In genomic region chr5:119873611-119874010, GRCh38 we compare ENCODE assay signal across 33 cellular contexts.
"Had no signal": no experiment of that assay in that cellular context is flagged by ENCODE, and none has a peak within 500 bp of the region (broad histone marks: within the 10 kb centered on the region; RNA-seq: fewer than 3 reads in every experiment).

No MANE protein-coding gene starts in this region.

- H3K27ac ChIP-seq: adrenal gland, body of pancreas, cardiac muscle cell, colonic mucosa, epithelial cell of prostate, esophagus squamous epithelium, gastroesophageal sphincter, heart right ventricle, WERI-Rb-1 had no signal

- DNase-seq: activated B cell treated with CpG ODN at 0.5 μM for 24 hours; activated CD4-positive, alpha-beta T cell treated with anti-CD3 and anti-CD28 coated beads for 48 hours; activated CD4-positive, alpha-beta T cell treated with anti-CD3 and anti-CD28 coated beads, Interleukin-2, amount 50 U/mL, for 1 hour; activated CD4-positive, alpha-beta T cell treated with anti-CD3 and anti-CD28 coated beads, Interleukin-2, amount 50 U/mL, for 48 hours; activated CD8-positive, alpha-beta memory T cell treated with anti-CD3 and anti-CD28 coated beads for 24 hours; activated CD8-positive, alpha-beta T cell treated with anti-CD3 and anti-CD28 coated beads for 36 hours; activated effector memory CD4-positive, alpha-beta T cell treated with Interleukin-2 at 50 U/mL for 16 hours; activated gamma-delta T cell treated with Interleukin-2 at 50 U/mL for 16 hours; activated naive CD4-positive, alpha-beta T cell treated with Interleukin-2 at 50 U/mL for 16 hours; activated naive CD8-positive, alpha-beta T cell treated with anti-CD3 and anti-CD28 coated beads for 36 hours; activated naive CD8-positive, alpha-beta T cell treated with anti-CD3 and anti-CD28 coated beads, Interleukin-2, amount 50 U/mL, for 24 hours; activated T-cell treated with anti-CD3 and anti-CD28 coated beads, Interleukin-2, amount 50 U/mL, for 4 hours; adrenal gland; amygdala; aorta; body of pancreas; central memory CD4-positive, alpha-beta T cell; cerebellar nuclear complex; colonic mucosa; effector CD8-positive, alpha-beta T cell; esophagus squamous epithelium; foreskin melanocyte; heart right ventricle; T-helper 17 cell; T1000; WERI-Rb-1 had no signal

- H3K36me3 ChIP-seq: adrenal gland, cardiac muscle cell, colonic mucosa, esophagus squamous epithelium, gastroesophageal sphincter, heart right ventricle, WERI-Rb-1 had no signal

- H3K9me3 ChIP-seq: adrenal gland, body of pancreas, colonic mucosa, esophagus squamous epithelium, gastroesophageal sphincter, heart right ventricle had no signal

- FAIRE-seq: endometrium, endothelial cell of umbilical vein had no signal

- H3K4me1 ChIP-seq: adrenal gland, body of pancreas, colonic mucosa, esophagus squamous epithelium, gastroesophageal sphincter, heart right ventricle had no signal

- ATAC-seq: activated CD4-positive, CD25-positive, alpha-beta regulatory T cell treated with anti-CD3 and anti-CD28 coated beads, Interleukin-2, amount 50 U/mL, for 24 hours; activated CD8-positive, alpha-beta T cell treated with anti-CD3 and anti-CD28 coated beads for 36 hours; activated naive CD8-positive, alpha-beta T cell treated with anti-CD3 and anti-CD28 coated beads, Interleukin-2, amount 50 U/mL, for 24 hours; activated T-cell treated with anti-CD3 and anti-CD28 coated beads, Interleukin-2, amount 50 U/mL, for 4 hours; activated T-helper 17 cell treated with anti-CD3 and anti-CD28 coated beads, Interleukin-2, amount 50 U/mL, for 72 hours; body of pancreas; gastroesophageal sphincter; heart right ventricle; T-helper 17 cell had no signal

- H3K27me3 ChIP-seq: adrenal gland, body of pancreas, cardiac muscle cell, colonic mucosa, esophagus squamous epithelium, gastroesophageal sphincter, heart right ventricle had no signal

- H3K4me3 ChIP-seq: adrenal gland, body of pancreas, cardiac muscle cell, colonic mucosa, esophagus squamous epithelium, gastroesophageal sphincter, heart right ventricle had no signal
